8 cellular contexts compared by ENCODE assay signal in the genomic region with DNA sequence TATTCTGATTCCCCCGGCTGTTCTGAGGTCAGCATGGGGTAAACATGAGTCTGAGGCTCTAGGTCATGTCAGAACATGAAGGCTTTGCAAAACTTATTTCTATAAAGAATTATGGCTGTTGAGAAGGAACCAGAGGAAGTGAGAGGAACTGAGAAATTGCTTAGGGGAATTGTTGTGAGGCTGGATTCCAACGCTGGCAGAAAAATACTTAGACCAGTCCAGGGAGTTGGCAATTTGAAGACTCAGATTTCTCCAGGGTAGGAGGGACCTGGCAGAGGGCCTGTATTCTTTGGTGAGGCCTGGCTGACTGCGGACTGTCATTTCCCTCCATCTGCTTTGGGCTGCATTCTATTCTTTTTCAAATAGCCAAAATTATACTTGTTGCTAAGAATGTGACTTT.
DNase-seq lines count a peak whose midpoint lies in the region; ATAC-seq and TF ChIP-seq lines count a peak whose summit lies in the region.

No MANE protein-coding gene starts in this region.

- no peak overlapping the region for H3K4me3 Mint-ChIP-seq in T-cell

- H3K9me3 Mint-ChIP-seq in T-cell = no peaks in the 10 kb centered on the region

- H3K36me3 Mint-ChIP-seq in T-cell = no peaks in the 10 kb centered on the region

- no peak for TF ChIP-seq CTCF in foreskin keratinocyte (conservative IDR thresholded peaks at IDR 0.05)
- no peak for TF ChIP-seq CTCF in ovary (IDR thresholded peaks at IDR 0.05)

- H3K9ac ChIP-seq in adipocyte (ENCODE audit: low read length) = no peak overlapping the region

- POLR2A ChIA-PET in T-cell (lab: Charles Lee) = no interaction called here

- H3K27ac ChIP-seq in foreskin keratinocyte (peak overlapping the region; percentile 35), ovary (no peak overlapping the region)

- no peak overlapping the region for H3K27ac Mint-ChIP-seq in T-cell

- H3K36me3 ChIP-seq in adipocyte (ENCODE audit: control insufficient read depth, insufficient read depth, low read length, severe bottlenecking) (no peaks in the 10 kb centered on the region), ovary (no peaks in the 10 kb centered on the region)

- peaks cover 0 to 3% of the 10 kb centered on the region in 2 donors for H3K27me3 Mint-ChIP-seq in T-cell

- TF ChIP-seq POLR2A in ovary (IDR thresholded peaks at IDR 0.05) = no peak

- H3K4me1 Mint-ChIP-seq in T-cell = no peaks in the 10 kb centered on the region

- intact Hi-C loops in ovary (cut with DNase I) = loop anchor here in 2 of 4 donors (5.0 to 10.0 kb wide), 2 partner anchors 180 to 687 kb away; no protein-coding TSS in a partner anchor

- peak; percentile 75 for ATAC-seq in foreskin keratinocyte
- ATAC-seq in T-cell (replicated peaks in 1 of 4) = no peak
- no peak for ATAC-seq in GM21515 (IDR thresholded peaks at IDR 0.05; ENCODE audit: unreplicated experiment)

- DNase-seq in DMS 273 (lab: John Stamatoyannopoulos, UW; ENCODE audit: unreplicated experiment) (peak; percentile 79), adipocyte (ENCODE audit: low read depth) (peak; percentile 75), foreskin keratinocyte (peak; percentile 69 to 83), ovary (peak; percentile 55 to 79 (median 59)), NCI-H2107 (lab: John Stamatoyannopoulos, UW) (no peak), T-cell (no peak)
- no peak for DNase-seq in activated effector memory CD4-positive, alpha-beta T cell treated with anti-CD3 and anti-CD28 coated beads, Interleukin-2, amount 50 U/mL, for 16 hours

- TF ChIP-seq EP300 in ovary (IDR thresholded peaks at IDR 0.05) = no peak

- CTCF ChIA-PET in T-cell (lab: Charles Lee) = no interaction called here

- 0 to 3% (median 3%) methylated on average over 3 of the region's 3 CpGs for WGBS in ovary, 3 donors

- H3K4me3 ChIP-seq in adipocyte (ENCODE audit: low read length) (peak overlapping the region; percentile 46), ovary (no peak overlapping the region)

- H3K9me3 ChIP-seq in adipocyte (ENCODE audit: control insufficient read depth, low read length) (no peaks in the 10 kb centered on the region), ovary (no peaks in the 10 kb centered on the region)

- H3K27me3 ChIP-seq in adipocyte (replicated peaks; ENCODE audit: control insufficient read depth, insufficient read depth, low read length) (no peaks in the 10 kb centered on the region), foreskin keratinocyte (no peaks in the 10 kb centered on the region), ovary (no peaks in the 10 kb centered on the region)

- H3K4me1 ChIP-seq in adipocyte (ENCODE audit: control insufficient read depth, insufficient read depth, low read length) (peaks cover 31% of the 10 kb centered on the region), foreskin keratinocyte (peaks cover 12% of the 10 kb centered on the region), ovary (ENCODE audit: insufficient read depth) (peaks cover 6% of the 10 kb centered on the region)

Comparison
In these comparisons a context has a peak if more than half of its experiments do, and no peak if none do; other contexts are left out.
1. DNase-seq: peak in DMS 273 (single experiment), adipocyte (single experiment), foreskin keratinocyte (2 of 2) and ovary (5 of 5); none in NCI-H2107 (single experiment), T-cell (0 of 34) and activated effector memory CD4-positive, alpha-beta T cell treated with anti-CD3 and anti-CD28 coated beads, Interleukin-2, amount 50 U/mL, for 16 hours (single experiment).